In the genomic region with DNA sequence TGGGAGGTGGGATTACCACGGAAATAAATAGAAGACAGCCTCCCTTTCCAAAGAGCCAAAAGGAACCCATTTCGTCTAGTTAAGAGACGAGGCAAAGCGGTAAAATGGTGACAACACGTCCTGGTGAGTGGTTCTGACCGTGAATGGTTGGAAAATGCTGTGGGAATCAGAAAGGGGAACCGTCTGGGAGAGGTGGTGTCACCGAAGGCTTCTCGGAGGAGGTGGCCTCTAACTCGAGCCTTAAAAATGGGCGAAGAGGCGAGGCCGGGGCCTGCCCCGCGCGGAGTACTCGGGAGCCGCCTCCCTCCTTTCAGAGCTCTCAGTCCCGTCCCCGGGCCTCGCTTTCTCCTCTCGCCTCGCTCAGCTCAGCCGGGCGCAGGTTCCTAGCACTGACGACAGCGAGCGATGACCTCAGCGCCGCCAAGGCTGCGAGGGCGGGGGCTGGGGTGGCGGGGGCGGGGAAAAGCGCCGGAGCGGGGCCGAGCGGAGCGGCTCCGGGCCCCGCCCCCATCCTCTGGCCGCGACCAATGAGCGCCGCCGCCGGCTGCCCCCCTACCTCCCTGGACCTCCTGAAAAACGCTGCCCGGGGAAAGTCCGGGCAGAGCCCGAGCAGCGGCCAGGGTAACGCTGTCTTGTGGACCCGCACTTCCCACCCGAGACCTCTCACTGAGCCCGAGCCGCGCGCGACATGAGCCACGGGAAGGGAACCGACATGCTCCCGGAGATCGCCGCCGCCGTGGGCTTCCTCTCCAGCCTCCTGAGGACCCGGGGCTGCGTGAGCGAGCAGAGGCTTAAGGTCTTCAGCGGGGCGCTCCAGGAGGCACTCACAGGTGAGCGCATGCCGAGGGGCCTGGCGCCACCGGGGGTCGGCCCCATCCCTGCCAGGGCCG, we compare ENCODE assay signal across 1 cellular context.
TF ChIP-seq lines count a peak whose summit lies in the region.

A gene with protein sequence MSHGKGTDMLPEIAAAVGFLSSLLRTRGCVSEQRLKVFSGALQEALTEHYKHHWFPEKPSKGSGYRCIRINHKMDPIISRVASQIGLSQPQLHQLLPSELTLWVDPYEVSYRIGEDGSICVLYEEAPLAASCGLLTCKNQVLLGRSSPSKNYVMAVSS (plus strand): TSS at position 601 of the 890 bp plus-strand sequence. CDS start 88 bp downstream, at position 689.

TF ChIP-seq in HepG2, 621 proteins besides CTCF, POLR2A, EP300 and RAD21 (continued from another document and continues in another):
- TF ChIP-seq, protein P1, sequence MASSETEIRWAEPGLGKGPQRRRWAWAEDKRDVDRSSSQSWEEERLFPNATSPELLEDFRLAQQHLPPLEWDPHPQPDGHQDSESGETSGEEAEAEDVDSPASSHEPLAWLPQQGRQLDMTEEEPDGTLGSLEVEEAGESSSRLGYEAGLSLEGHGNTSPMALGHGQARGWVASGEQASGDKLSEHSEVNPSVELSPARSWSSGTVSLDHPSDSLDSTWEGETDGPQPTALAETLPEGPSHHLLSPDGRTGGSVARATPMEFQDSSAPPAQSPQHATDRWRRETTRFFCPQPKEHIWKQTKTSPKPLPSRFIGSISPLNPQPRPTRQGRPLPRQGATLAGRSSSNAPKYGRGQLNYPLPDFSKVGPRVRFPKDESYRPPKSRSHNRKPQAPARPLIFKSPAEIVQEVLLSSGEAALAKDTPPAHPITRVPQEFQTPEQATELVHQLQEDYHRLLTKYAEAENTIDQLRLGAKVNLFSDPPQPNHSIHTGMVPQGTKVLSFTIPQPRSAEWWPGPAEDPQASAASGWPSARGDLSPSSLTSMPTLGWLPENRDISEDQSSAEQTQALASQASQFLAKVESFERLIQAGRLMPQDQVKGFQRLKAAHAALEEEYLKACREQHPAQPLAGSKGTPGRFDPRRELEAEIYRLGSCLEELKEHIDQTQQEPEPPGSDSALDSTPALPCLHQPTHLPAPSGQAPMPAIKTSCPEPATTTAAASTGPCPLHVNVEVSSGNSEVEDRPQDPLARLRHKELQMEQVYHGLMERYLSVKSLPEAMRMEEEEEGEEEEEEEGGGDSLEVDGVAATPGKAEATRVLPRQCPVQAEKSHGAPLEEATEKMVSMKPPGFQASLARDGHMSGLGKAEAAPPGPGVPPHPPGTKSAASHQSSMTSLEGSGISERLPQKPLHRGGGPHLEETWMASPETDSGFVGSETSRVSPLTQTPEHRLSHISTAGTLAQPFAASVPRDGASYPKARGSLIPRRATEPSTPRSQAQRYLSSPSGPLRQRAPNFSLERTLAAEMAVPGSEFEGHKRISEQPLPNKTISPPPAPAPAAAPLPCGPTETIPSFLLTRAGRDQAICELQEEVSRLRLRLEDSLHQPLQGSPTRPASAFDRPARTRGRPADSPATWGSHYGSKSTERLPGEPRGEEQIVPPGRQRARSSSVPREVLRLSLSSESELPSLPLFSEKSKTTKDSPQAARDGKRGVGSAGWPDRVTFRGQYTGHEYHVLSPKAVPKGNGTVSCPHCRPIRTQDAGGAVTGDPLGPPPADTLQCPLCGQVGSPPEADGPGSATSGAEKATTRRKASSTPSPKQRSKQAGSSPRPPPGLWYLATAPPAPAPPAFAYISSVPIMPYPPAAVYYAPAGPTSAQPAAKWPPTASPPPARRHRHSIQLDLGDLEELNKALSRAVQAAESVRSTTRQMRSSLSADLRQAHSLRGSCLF (CRISPR knock-in tag; IDR thresholded peaks at IDR 0.05; ENCODE audit: borderline replicate concordance) = no peak; the same call in 1 of the 2 replicates
- TF ChIP-seq KAT7 (CRISPR knock-in tag; IDR thresholded peaks at IDR 0.05; ENCODE audit: borderline replicate concordance) (peak; percentile 61; the same call in 1 of the 2 replicates), RFX5 (IDR thresholded peaks at IDR 0.05; ENCODE audit: low read depth, low read length) (0 out of 2 replicates have a peak, but pooled peaks have one; percentile 9), FOXJ3 (CRISPR knock-in tag; IDR thresholded peaks at IDR 0.05; ENCODE audit: borderline replicate concordance) (no peak), GATAD2A (CRISPR knock-in tag; IDR thresholded peaks at IDR 0.05) (peak; percentile 12; the same call in 1 of the 2 replicates), ZNF12 (CRISPR knock-in tag; IDR thresholded peaks at IDR 0.05) (no peak), ZNF10 (CRISPR knock-in tag; IDR thresholded peaks at IDR 0.05; ENCODE audit: borderline replicate concordance, low read depth) (no peak), ZNF460 (CRISPR knock-in tag; IDR thresholded peaks at IDR 0.05; ENCODE audit: borderline replicate concordance) (peak; percentile 13; the same call in 1 of the 2 replicates), ONECUT2 (CRISPR knock-in tag; IDR thresholded peaks at IDR 0.05) (no peak), ZNF777 (CRISPR knock-in tag; IDR thresholded peaks at IDR 0.05) (peak; percentile 58; the same call in 1 of the 2 replicates), KLF12 (CRISPR knock-in tag; IDR thresholded peaks at IDR 0.05; ENCODE audit: borderline replicate concordance) (no peak), NFKBIZ (CRISPR knock-in tag; IDR thresholded peaks at IDR 0.05) (peak; percentile 72; the same call in 1 of the 2 replicates), SRSF1 (optimal IDR thresholded peaks at IDR 0.05; ENCODE audit: low read depth, low read length) (peak; percentile 79), ELF4 (CRISPR knock-in tag; IDR thresholded peaks at IDR 0.05; ENCODE audit: borderline replicate concordance) (no peak), ZNF121 (CRISPR knock-in tag; IDR thresholded peaks at IDR 0.05) (no peak), ZNF598 (CRISPR knock-in tag; IDR thresholded peaks at IDR 0.05; ENCODE audit: borderline replicate concordance) (no peak), SOX6 (IDR thresholded peaks at IDR 0.05) (no peak), SOX6 (CRISPR knock-in tag; IDR thresholded peaks at IDR 0.05) (peak; percentile 32; the same call in 1 of the 2 replicates), ZNF331 (CRISPR knock-in tag; IDR thresholded peaks at IDR 0.05) (peak; percentile 54; the same call in 1 of the 2 replicates), KDM5A (IDR thresholded peaks at IDR 0.05; ENCODE audit: borderline replicate concordance, low read length) (no peak), ZFP1 (CRISPR knock-in tag; IDR thresholded peaks at IDR 0.05) (no peak), ATM (IDR thresholded peaks at IDR 0.05; ENCODE audit: borderline replicate concordance) (no peak), CEBPG (CRISPR knock-in tag; IDR thresholded peaks at IDR 0.05) (no peak), NKX3-1 (CRISPR knock-in tag; IDR thresholded peaks at IDR 0.05) (0 out of 2 replicates have a peak, but pooled peaks have one; percentile 1), ZNF589 (CRISPR knock-in tag; conservative IDR thresholded peaks at IDR 0.05) (no peak), ZBTB1 (CRISPR knock-in tag; IDR thresholded peaks at IDR 0.05; ENCODE audit: borderline replicate concordance) (no peak), SMAD3 (CRISPR knock-in tag; IDR thresholded peaks at IDR 0.05) (0 out of 2 replicates have a peak, but pooled peaks have one; percentile 33), PHF20 (CRISPR knock-in tag; IDR thresholded peaks at IDR 0.05) (peak; percentile 33; the same call in 1 of the 2 replicates), SALL1 (CRISPR knock-in tag; IDR thresholded peaks at IDR 0.05) (peak; percentile 60), TMF1 (CRISPR knock-in tag; IDR thresholded peaks at IDR 0.05; ENCODE audit: low read depth) (peak; percentile 70; the same call in 1 of the 2 replicates), ZNF790 (CRISPR knock-in tag; IDR thresholded peaks at IDR 0.05; ENCODE audit: borderline replicate concordance) (no peak; the same call in 1 of the 2 replicates), YEATS4 (CRISPR knock-in tag; IDR thresholded peaks at IDR 0.05; ENCODE audit: borderline replicate concordance) (peak; percentile 41; the same call in 1 of the 2 replicates), SP140L (CRISPR knock-in tag; IDR thresholded peaks at IDR 0.05; ENCODE audit: borderline replicate concordance) (peak; percentile 53; the same call in 1 of the 2 replicates), ZC3H4 (CRISPR knock-in tag; IDR thresholded peaks at IDR 0.05; ENCODE audit: borderline replicate concordance) (no peak), TAF15 (IDR thresholded peaks at IDR 0.05; ENCODE audit: low read depth, low read length, poor library complexity, severe bottlenecking) (no peak), ZNF296 (CRISPR knock-in tag; conservative IDR thresholded peaks at IDR 0.05) (peak; percentile 50; the same call in 1 of the 2 replicates)
- TF ChIP-seq, protein P2, sequence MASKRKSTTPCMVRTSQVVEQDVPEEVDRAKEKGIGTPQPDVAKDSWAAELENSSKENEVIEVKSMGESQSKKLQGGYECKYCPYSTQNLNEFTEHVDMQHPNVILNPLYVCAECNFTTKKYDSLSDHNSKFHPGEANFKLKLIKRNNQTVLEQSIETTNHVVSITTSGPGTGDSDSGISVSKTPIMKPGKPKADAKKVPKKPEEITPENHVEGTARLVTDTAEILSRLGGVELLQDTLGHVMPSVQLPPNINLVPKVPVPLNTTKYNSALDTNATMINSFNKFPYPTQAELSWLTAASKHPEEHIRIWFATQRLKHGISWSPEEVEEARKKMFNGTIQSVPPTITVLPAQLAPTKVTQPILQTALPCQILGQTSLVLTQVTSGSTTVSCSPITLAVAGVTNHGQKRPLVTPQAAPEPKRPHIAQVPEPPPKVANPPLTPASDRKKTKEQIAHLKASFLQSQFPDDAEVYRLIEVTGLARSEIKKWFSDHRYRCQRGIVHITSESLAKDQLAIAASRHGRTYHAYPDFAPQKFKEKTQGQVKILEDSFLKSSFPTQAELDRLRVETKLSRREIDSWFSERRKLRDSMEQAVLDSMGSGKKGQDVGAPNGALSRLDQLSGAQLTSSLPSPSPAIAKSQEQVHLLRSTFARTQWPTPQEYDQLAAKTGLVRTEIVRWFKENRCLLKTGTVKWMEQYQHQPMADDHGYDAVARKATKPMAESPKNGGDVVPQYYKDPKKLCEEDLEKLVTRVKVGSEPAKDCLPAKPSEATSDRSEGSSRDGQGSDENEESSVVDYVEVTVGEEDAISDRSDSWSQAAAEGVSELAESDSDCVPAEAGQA (IDR thresholded peaks at IDR 0.05; ENCODE audit: low read depth) = 0 out of 2 replicates have a peak, but pooled peaks have one; percentile 17
- TF ChIP-seq, protein P2 (CRISPR knock-in tag; IDR thresholded peaks at IDR 0.05; ENCODE audit: borderline replicate concordance) = 0 out of 2 replicates have a peak, but pooled peaks have one; percentile 33
- TF ChIP-seq, protein P3, sequence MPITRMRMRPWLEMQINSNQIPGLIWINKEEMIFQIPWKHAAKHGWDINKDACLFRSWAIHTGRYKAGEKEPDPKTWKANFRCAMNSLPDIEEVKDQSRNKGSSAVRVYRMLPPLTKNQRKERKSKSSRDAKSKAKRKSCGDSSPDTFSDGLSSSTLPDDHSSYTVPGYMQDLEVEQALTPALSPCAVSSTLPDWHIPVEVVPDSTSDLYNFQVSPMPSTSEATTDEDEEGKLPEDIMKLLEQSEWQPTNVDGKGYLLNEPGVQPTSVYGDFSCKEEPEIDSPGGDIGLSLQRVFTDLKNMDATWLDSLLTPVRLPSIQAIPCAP (CRISPR knock-in tag; IDR thresholded peaks at IDR 0.05; ENCODE audit: low read depth) = no peak
- TF ChIP-seq, protein P4, sequence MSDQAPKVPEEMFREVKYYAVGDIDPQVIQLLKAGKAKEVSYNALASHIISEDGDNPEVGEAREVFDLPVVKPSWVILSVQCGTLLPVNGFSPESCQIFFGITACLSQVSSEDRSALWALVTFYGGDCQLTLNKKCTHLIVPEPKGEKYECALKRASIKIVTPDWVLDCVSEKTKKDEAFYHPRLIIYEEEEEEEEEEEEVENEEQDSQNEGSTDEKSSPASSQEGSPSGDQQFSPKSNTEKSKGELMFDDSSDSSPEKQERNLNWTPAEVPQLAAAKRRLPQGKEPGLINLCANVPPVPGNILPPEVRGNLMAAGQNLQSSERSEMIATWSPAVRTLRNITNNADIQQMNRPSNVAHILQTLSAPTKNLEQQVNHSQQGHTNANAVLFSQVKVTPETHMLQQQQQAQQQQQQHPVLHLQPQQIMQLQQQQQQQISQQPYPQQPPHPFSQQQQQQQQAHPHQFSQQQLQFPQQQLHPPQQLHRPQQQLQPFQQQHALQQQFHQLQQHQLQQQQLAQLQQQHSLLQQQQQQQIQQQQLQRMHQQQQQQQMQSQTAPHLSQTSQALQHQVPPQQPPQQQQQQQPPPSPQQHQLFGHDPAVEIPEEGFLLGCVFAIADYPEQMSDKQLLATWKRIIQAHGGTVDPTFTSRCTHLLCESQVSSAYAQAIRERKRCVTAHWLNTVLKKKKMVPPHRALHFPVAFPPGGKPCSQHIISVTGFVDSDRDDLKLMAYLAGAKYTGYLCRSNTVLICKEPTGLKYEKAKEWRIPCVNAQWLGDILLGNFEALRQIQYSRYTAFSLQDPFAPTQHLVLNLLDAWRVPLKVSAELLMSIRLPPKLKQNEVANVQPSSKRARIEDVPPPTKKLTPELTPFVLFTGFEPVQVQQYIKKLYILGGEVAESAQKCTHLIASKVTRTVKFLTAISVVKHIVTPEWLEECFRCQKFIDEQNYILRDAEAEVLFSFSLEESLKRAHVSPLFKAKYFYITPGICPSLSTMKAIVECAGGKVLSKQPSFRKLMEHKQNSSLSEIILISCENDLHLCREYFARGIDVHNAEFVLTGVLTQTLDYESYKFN (CRISPR knock-in tag; conservative IDR thresholded peaks at IDR 0.05) = peak; percentile 41
- TF ChIP-seq, protein P5, sequence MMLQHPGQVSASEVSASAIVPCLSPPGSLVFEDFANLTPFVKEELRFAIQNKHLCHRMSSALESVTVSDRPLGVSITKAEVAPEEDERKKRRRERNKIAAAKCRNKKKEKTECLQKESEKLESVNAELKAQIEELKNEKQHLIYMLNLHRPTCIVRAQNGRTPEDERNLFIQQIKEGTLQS (CRISPR knock-in tag; IDR thresholded peaks at IDR 0.05) = peak; percentile 71
- TF ChIP-seq, protein P6, sequence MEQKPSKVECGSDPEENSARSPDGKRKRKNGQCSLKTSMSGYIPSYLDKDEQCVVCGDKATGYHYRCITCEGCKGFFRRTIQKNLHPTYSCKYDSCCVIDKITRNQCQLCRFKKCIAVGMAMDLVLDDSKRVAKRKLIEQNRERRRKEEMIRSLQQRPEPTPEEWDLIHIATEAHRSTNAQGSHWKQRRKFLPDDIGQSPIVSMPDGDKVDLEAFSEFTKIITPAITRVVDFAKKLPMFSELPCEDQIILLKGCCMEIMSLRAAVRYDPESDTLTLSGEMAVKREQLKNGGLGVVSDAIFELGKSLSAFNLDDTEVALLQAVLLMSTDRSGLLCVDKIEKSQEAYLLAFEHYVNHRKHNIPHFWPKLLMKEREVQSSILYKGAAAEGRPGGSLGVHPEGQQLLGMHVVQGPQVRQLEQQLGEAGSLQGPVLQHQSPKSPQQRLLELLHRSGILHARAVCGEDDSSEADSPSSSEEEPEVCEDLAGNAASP (CRISPR knock-in tag; IDR thresholded peaks at IDR 0.05; ENCODE audit: borderline replicate concordance) = peak; percentile 34; the same call in 1 of the 2 replicates
